ENCODE assay signal across 8 cellular contexts in genomic region chr11:78022397-78023396, GRCh38. TPM values are rescaled to one million over a fixed set of nuclear protein-coding genes. Genes with fewer than 3 reads are reported as not detected.
A peak's percentile ranks its signal among the peaks of the same experiment; 100 is the strongest.
DNase-seq lines count a peak whose midpoint lies in the region; ATAC-seq and TF ChIP-seq lines count a peak whose summit lies in the region.

Gene KCTD14, minus strand, starts transcription at chr11:78023276. Its CDS starts 27 bp downstream, at chr11:78023249.

- H3K27ac Mint-ChIP-seq in brain (peak within 1 kb of the TSS in 3 of 5 experiments; percentile 56 to 74 (median 68)), type B pancreatic cell (peak within 1 kb of the TSS; percentile 79)

- no peaks in the 10 kb centered on the region for H3K27me3 ChIP-seq in kidney epithelial cell (ENCODE audit: control insufficient read depth, insufficient read depth, low read length)

- peak within 1 kb of the TSS; percentile 53 for H3K4me3 ChIP-seq in kidney epithelial cell (ENCODE audit: low read depth, low read length)

- H3K4me3 Mint-ChIP-seq in brain: peak within 1 kb of the TSS in 4 of 5 experiments; percentile 23 to 83 (median 58)
- peak within 1 kb of the TSS; percentile 89 for H3K4me3 Mint-ChIP-seq in type B pancreatic cell

- H3K4me1 Mint-ChIP-seq in brain (peaks cover 27% of the 10 kb centered on the region), type B pancreatic cell (ENCODE audit: unreplicated experiment) (peaks cover 28% of the 10 kb centered on the region)

- no peak for ATAC-seq in HG02938 (IDR thresholded peaks at IDR 0.05; ENCODE audit: unreplicated experiment)

- peaks cover 15% of the 10 kb centered on the region for H3K27me3 Mint-ChIP-seq in brain
- peaks cover 9% of the 10 kb centered on the region for H3K27me3 Mint-ChIP-seq in type B pancreatic cell

- TF ChIP-seq CTCF in brain (conservative IDR thresholded peaks at IDR 0.05) (no peak), kidney epithelial cell (IDR thresholded peaks at IDR 0.05; ENCODE audit: insufficient read depth, low read length, poor library complexity, severe bottlenecking) (no peak), type B pancreatic cell (conservative IDR thresholded peaks at IDR 0.05) (no peak)

- DNase-seq in DMS153 (lab: John Stamatoyannopoulos, UW) (peak; percentile 25), DMS153 treated with DMSO at 0.1 percent for 48 hours (lab: John Stamatoyannopoulos, UW; ENCODE audit: unreplicated experiment) (no peak), kidney epithelial cell (ENCODE audit: low read depth) (no peak), type B pancreatic cell (ENCODE audit: extremely low spot score, unreplicated experiment) (no peak), NCI-H2171 (lab: John Stamatoyannopoulos, UW) (no peak), UCSD-AML1 (lab: John Stamatoyannopoulos, UW; ENCODE audit: unreplicated experiment) (no peak)

- H3K9me3 Mint-ChIP-seq in brain (no peaks in the 10 kb centered on the region), type B pancreatic cell (no peaks in the 10 kb centered on the region)

- H3K36me3 ChIP-seq in kidney epithelial cell (ENCODE audit: control insufficient read depth, insufficient read depth, low read length): no peaks in the 10 kb centered on the region

- H3K36me3 Mint-ChIP-seq in brain (no peaks in the 10 kb centered on the region), type B pancreatic cell (no peaks in the 10 kb centered on the region)

RNA-seq across cellular contexts. Expression of gene KCTD14, which starts in this region (rescaled TPM):
- polyA plus RNA-seq in brain (ENCODE audit: insufficient read depth, low read depth, low replicate concordance): 31.0 TPM
- total RNA-seq in kidney epithelial cell (6.2 and 6.7 TPM in 2 replicates), type B pancreatic cell (ENCODE audit: low replicate concordance) (1.2 and 2.8 TPM in 2 replicates)
